11 cellular contexts compared by ENCODE assay signal in the genomic region with DNA sequence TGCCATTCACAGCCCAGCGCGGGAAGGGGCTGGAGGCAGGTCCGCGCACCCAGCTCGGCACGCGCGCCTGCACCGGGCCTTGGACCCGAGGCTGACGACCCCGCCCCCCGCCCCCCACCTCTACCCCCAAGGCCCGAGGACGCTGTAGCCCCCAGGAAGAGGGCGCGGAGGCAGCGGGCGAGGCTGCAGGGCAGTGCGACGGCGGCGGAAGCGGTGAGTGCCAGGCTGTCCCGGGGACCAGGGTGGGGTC. TPM values are rescaled to one million over a fixed set of nuclear protein-coding genes. Genes with fewer than 3 reads are reported as not detected.
A peak's percentile ranks its signal among the peaks of the same experiment; 100 is the strongest.
DNase-seq lines count a peak whose midpoint lies in the region; ATAC-seq lines count a peak whose summit lies in the region.
"Had no signal": no experiment of that assay in that cellular context is flagged by ENCODE, and none has a peak within 500 bp of the region (broad histone marks: within the 10 kb centered on the region; RNA-seq: fewer than 3 reads in every experiment).

No MANE protein-coding gene starts in this region.

- H3K9me3 ChIP-seq in mononuclear cell (ENCODE audit: low read depth, low read length): no peaks in the 10 kb centered on the region
- H3K9me3 ChIP-seq: adrenal gland had no signal

- no peak for ATAC-seq in activated T-cell treated with anti-CD3 and anti-CD28 coated beads, Interleukin-2, amount 50 U/mL, for 4 hours
- ATAC-seq in HG02642 (IDR thresholded peaks at IDR 0.05; ENCODE audit: poor library complexity, unreplicated experiment): no peak
- no peak for ATAC-seq in HG02852 (IDR thresholded peaks at IDR 0.05; ENCODE audit: unreplicated experiment)
- no peak for ATAC-seq in HG03460 (IDR thresholded peaks at IDR 0.05; ENCODE audit: unreplicated experiment)
- ATAC-seq in HG02763 (IDR thresholded peaks at IDR 0.05; ENCODE audit: unreplicated experiment): no peak

- DNase-seq in stimulated activated naive CD4-positive, alpha-beta T cell (lab: John Stamatoyannopoulos, UW): peak in 4 of 6 experiments; percentile 38 to 63 (median 62)
- no peak for DNase-seq in stimulated activated naive CD4-positive, alpha-beta T cell treated with Interleukin-2 at 50 U/mL for 16 hours (lab: John Stamatoyannopoulos, UW)
- DNase-seq in activated T-cell treated with anti-CD3 and anti-CD28 coated beads, Interleukin-2, amount 50 U/mL, for 4 hours: no peak
- DNase-seq: NCI-H2107 had no signal

- peaks cover 47% of the 10 kb centered on the region for H3K4me1 ChIP-seq in mononuclear cell (ENCODE audit: insufficient read depth, low read length)

- peaks cover 6% of the 10 kb centered on the region for H3K36me3 Mint-ChIP-seq in activated T-cell treated with anti-CD3 and anti-CD28 coated beads, Interleukin-2, amount 50 U/mL, for 4 hours (ENCODE audit: insufficient read depth)

- H3K27me3 Mint-ChIP-seq in activated T-cell treated with anti-CD3 and anti-CD28 coated beads, Interleukin-2, amount 50 U/mL, for 4 hours (ENCODE audit: low read depth): no peaks in the 10 kb centered on the region

- H3K4me3 ChIP-seq in mononuclear cell (ENCODE audit: low read length): peak overlapping the region; percentile 54

- H3K4me1 Mint-ChIP-seq in activated T-cell treated with anti-CD3 and anti-CD28 coated beads, Interleukin-2, amount 50 U/mL, for 4 hours (ENCODE audit: low read depth): peaks cover 23% of the 10 kb centered on the region
- H3K4me1 Mint-ChIP-seq: endodermal cell had no signal

- peak overlapping the region; percentile 77 for H3K4me3 Mint-ChIP-seq in activated T-cell treated with anti-CD3 and anti-CD28 coated beads, Interleukin-2, amount 50 U/mL, for 4 hours

- no peaks in the 10 kb centered on the region for H3K9me3 Mint-ChIP-seq in activated T-cell treated with anti-CD3 and anti-CD28 coated beads, Interleukin-2, amount 50 U/mL, for 4 hours
- H3K9me3 Mint-ChIP-seq: endodermal cell had no signal

- no peaks in the 10 kb centered on the region for H3K27me3 ChIP-seq in mononuclear cell (ENCODE audit: insufficient read depth, low read length)
- H3K27me3 ChIP-seq: adrenal gland had no signal

RNA-seq across cellular contexts. Expression of a gene that starts 1.2 kb away (rescaled TPM):
- 10 to 100 TPM in 1 of 3 donors, 1 to 10 TPM in 2; 7.1 to 10.4 (median 9.3) TPM for total RNA-seq in activated T-cell treated with anti-CD3 and anti-CD28 coated beads, Interleukin-2, amount 50 U/mL, for 4 hours
- 117 TPM for total RNA-seq in mononuclear cell

RNA-seq across cellular contexts. Expression of a gene that starts 2.0 kb away (rescaled TPM):
- total RNA-seq in activated T-cell treated with anti-CD3 and anti-CD28 coated beads, Interleukin-2, amount 50 U/mL, for 4 hours: 10 to 100 TPM; 17.2 to 18.1 (median 17.3) TPM
- total RNA-seq in mononuclear cell: 17.1 TPM

RNA-seq across cellular contexts. Expression of a gene that starts 29.8 kb away (rescaled TPM):
- total RNA-seq in activated T-cell treated with anti-CD3 and anti-CD28 coated beads, Interleukin-2, amount 50 U/mL, for 4 hours: 10 to 100 TPM; 38.1 to 43.9 (median 42.0) TPM
- total RNA-seq in mononuclear cell: 14.0 TPM

RNA-seq across cellular contexts. Expression of a gene that starts 29.8 kb away (rescaled TPM):
- 10 to 100 TPM; 62.1 to 67.1 (median 63.5) TPM for total RNA-seq in activated T-cell treated with anti-CD3 and anti-CD28 coated beads, Interleukin-2, amount 50 U/mL, for 4 hours
- 13.5 TPM for total RNA-seq in mononuclear cell

RNA-seq across cellular contexts. Expression of a gene that starts 41.2 kb away (rescaled TPM):
- under 1 TPM in 1 of 3 donors, not detected in 2; 0.47 TPM for total RNA-seq in activated T-cell treated with anti-CD3 and anti-CD28 coated beads, Interleukin-2, amount 50 U/mL, for 4 hours
- total RNA-seq in mononuclear cell: not detected
- total RNA-seq: endodermal cell had no signal

Comparison
In these comparisons a context has a peak if more than half of its experiments do, and no peak if none do; other contexts are left out.
1. DNase-seq: peak in stimulated activated naive CD4-positive, alpha-beta T cell (4 of 6); none in stimulated activated naive CD4-positive, alpha-beta T cell treated with Interleukin-2 at 50 U/mL for 16 hours (single experiment) and activated T-cell treated with anti-CD3 and anti-CD28 coated beads, Interleukin-2, amount 50 U/mL, for 4 hours (single experiment).
2. RNA of a gene that starts 1.2 kb away (total RNA-seq): 117 TPM in mononuclear cell (single experiment); 7.1 to 10.4 TPM in activated T-cell treated with anti-CD3 and anti-CD28 coated beads, Interleukin-2, amount 50 U/mL, for 4 hours; every median in the first group is over 10 times any median in the second.